Comparison of ENCODE assay signal across 9 cellular contexts in genomic region chr17:80426671-80427326, GRCh38. TPM values are rescaled to one million over a fixed set of nuclear protein-coding genes. Genes with fewer than 3 reads are reported as not detected.
DNase-seq lines count a peak whose midpoint lies in the region; ATAC-seq, FAIRE-seq and TF ChIP-seq lines count a peak whose summit lies in the region.
"Had no signal": no experiment of that assay in that cellular context is flagged by ENCODE, and none has a peak within 500 bp of the region (broad histone marks: within the 10 kb centered on the region; RNA-seq: fewer than 3 reads in every experiment).

No MANE protein-coding gene starts in this region.

- H3K27me3 ChIP-seq in HCT116 (ENCODE audit: insufficient read depth, low read length) (no peaks in the 10 kb centered on the region), breast epithelium (no peaks in the 10 kb centered on the region), keratinocyte (ENCODE audit: control insufficient read depth, extremely low read depth, insufficient read depth, low read length) (no peaks in the 10 kb centered on the region)

- no peaks in the 10 kb centered on the region for H3K36me3 ChIP-seq in HCT116 (ENCODE audit: control insufficient read depth in 1 of 2, insufficient read depth in 2 of 2, low read length in 2 of 2)
- no peaks in the 10 kb centered on the region for H3K36me3 ChIP-seq in breast epithelium
- peaks cover 0 to 3% of the 10 kb centered on the region in 2 experiments for H3K36me3 ChIP-seq in keratinocyte (ENCODE audit: control insufficient read depth in 2 of 2, extremely low read depth in 1 of 2, insufficient read depth in 2 of 2, low read length in 2 of 2)

- no peaks in the 10 kb centered on the region for H3K9me1 ChIP-seq in keratinocyte (ENCODE audit: control insufficient read depth, extremely low read depth, insufficient read depth, low read length)

- H2AFZ ChIP-seq in HCT116 (ENCODE audit: low read depth, low read length, poor library complexity, severe bottlenecking) (no peak overlapping the region), keratinocyte (ENCODE audit: control insufficient read depth, low read length) (no peak overlapping the region)

- H3K9me3 ChIP-seq in HCT116 (ENCODE audit: control insufficient read depth in 1 of 2, insufficient read depth in 1 of 2, low read depth in 1 of 2, low read length in 2 of 2) (no peaks in the 10 kb centered on the region), breast epithelium (no peaks in the 10 kb centered on the region), keratinocyte (ENCODE audit: control insufficient read depth, low read depth, low read length) (no peaks in the 10 kb centered on the region)

- peak; percentile 96 for ATAC-seq in HCT116
- peak; percentile 97 for ATAC-seq in activated B cell treated with CpG ODN at 0.5 μM for 24 hours (ENCODE audit: low read depth)
- ATAC-seq in HG03439 (IDR thresholded peaks at IDR 0.05; ENCODE audit: unreplicated experiment) = no peak

- CTCF ChIA-PET in HCT116 (lab: Charles Lee) = interaction anchor here (0.6 to 2.5 kb wide), 22 partner anchors 9 to 681 kb away, joined by 3 to 35 read pairs (median 3); partner anchors contain the start of genes CHMP6 and ENDOV
- CTCF ChIA-PET in activated B cell treated with CpG ODN at 0.5 μM for 24 hours (lab: Charles Lee) = interaction anchor here (0.6 to 4.3 kb wide), 22 partner anchors 11 to 675 kb away, joined by 3 to 52 read pairs (median 4); no protein-coding TSS in a partner anchor

- H3K4me3 Mint-ChIP-seq in activated B cell treated with CpG ODN at 0.5 μM for 24 hours = no peak overlapping the region
- H3K4me3 Mint-ChIP-seq: activated naive CD4-positive, alpha-beta T cell treated with anti-CD3 and anti-CD28 coated beads, Interleukin-2, amount 50 U/mL, for 24 hours had no signal

- no peaks in the 10 kb centered on the region for H3K9me3 Mint-ChIP-seq in activated B cell treated with CpG ODN at 0.5 μM for 24 hours
- H3K9me3 Mint-ChIP-seq: activated naive CD4-positive, alpha-beta T cell treated with anti-CD3 and anti-CD28 coated beads, Interleukin-2, amount 50 U/mL, for 24 hours had no signal

- no peaks in the 10 kb centered on the region for H3K79me2 ChIP-seq in HCT116 (ENCODE audit: insufficient read depth, low read length)
- H3K79me2 ChIP-seq in keratinocyte (ENCODE audit: control insufficient read depth, insufficient read depth, low read length) = no peaks in the 10 kb centered on the region

- RAD21 ChIA-PET in HCT116 (lab: Charles Lee; ENCODE audit: low non-redundant PET in 1 of 2, low total read pairs in 2 of 2, uncharacterized antibody in 2 of 2, unreplicated experiment in 2 of 2) = interaction anchor here (0.5 to 1.5 kb wide), 11 partner anchors 11 to 558 kb away, joined by 3 to 6 read pairs (median 3); no protein-coding TSS in a partner anchor

- TF ChIP-seq CTCF in HCT116 (IDR thresholded peaks at IDR 0.05 in 2 of 3, conservative IDR thresholded peaks at IDR 0.05 in 1 of 3; ENCODE audit: borderline replicate concordance in 1 of 3, insufficient read depth in 1 of 3, low read depth in 2 of 3, low read length in 2 of 3) = peak; percentile 98 to 99 (median 99)
- peak; percentile 79 for TF ChIP-seq CTCF in activated B cell treated with CpG ODN at 0.5 μM for 24 hours (IDR thresholded peaks at IDR 0.05)
- TF ChIP-seq CTCF in breast epithelium (IDR thresholded peaks at IDR 0.05) = peak; percentile 85 to 96 (median 95)
- peak; percentile 85 to 98 (median 97) for TF ChIP-seq CTCF in keratinocyte (optimal IDR thresholded peaks at IDR 0.05 in 1 of 3, IDR thresholded peaks at IDR 0.05 in 1 of 3, conservative IDR thresholded peaks at IDR 0.05 in 1 of 3; ENCODE audit: extremely low read depth in 1 of 3, insufficient read depth in 2 of 3, low read length in 3 of 3)

- no peak for FAIRE-seq in keratinocyte (lab: Jason Lieb, UNC)

- POLR2A ChIA-PET in HCT116 (lab: Charles Lee) = interaction anchor here (0.6 kb wide), 1 partner anchor 555 kb away, joined by 3 read pairs; no protein-coding TSS in a partner anchor
- POLR2A ChIA-PET in activated B cell treated with CpG ODN at 0.5 μM for 24 hours (lab: Charles Lee) = interaction anchor here (0.6 to 1.5 kb wide), 2 partner anchors 28 to 559 kb away, joined by 6 to 9 read pairs; no protein-coding TSS in a partner anchor

- H3K27ac ChIP-seq in HCT116 (ENCODE audit: low read depth, low read length) (no peak overlapping the region), breast epithelium (no peak overlapping the region), keratinocyte (ENCODE audit: control insufficient read depth, insufficient read depth, low read length) (no peak overlapping the region)

- intact Hi-C loops in HCT116 (cut with micrococcal nuclease) = loop anchor here (1.0 kb wide), 5 partner anchors 149 to 555 kb away; no protein-coding TSS in a partner anchor
- intact Hi-C loops in activated B cell treated with CpG ODN at 0.5 μM for 24 hours (cut with micrococcal nuclease) = loop anchor here (1.0 to 5.0 kb wide), 7 partner anchors 78 to 597 kb away; no protein-coding TSS in a partner anchor
- intact Hi-C loops in breast epithelium (cut with DNase I; ENCODE audit: low total_unique reads) = loop anchor here (10.0 kb wide), 1 partner anchor 558 kb away; no protein-coding TSS in a partner anchor

- no TSS peak for BruUV-seq in HCT116 (replicated peaks; lab: Mats Ljungman, UMichigan)

- H3K4me1 ChIP-seq in HCT116 (ENCODE audit: control insufficient read depth in 1 of 2, insufficient read depth in 2 of 2, low read length in 2 of 2) (no peaks in the 10 kb centered on the region), breast epithelium (no peaks in the 10 kb centered on the region), keratinocyte (ENCODE audit: control insufficient read depth, extremely low read depth, insufficient read depth, low read length) (no peaks in the 10 kb centered on the region)

- H3K27me3 Mint-ChIP-seq in activated B cell treated with CpG ODN at 0.5 μM for 24 hours = no peaks in the 10 kb centered on the region
- H3K27me3 Mint-ChIP-seq: activated naive CD4-positive, alpha-beta T cell treated with anti-CD3 and anti-CD28 coated beads, Interleukin-2, amount 50 U/mL, for 24 hours had no signal

- no peaks in the 10 kb centered on the region for H3K36me3 Mint-ChIP-seq in activated B cell treated with CpG ODN at 0.5 μM for 24 hours (ENCODE audit: low read depth)
- H3K36me3 Mint-ChIP-seq: activated naive CD4-positive, alpha-beta T cell treated with anti-CD3 and anti-CD28 coated beads, Interleukin-2, amount 50 U/mL, for 24 hours had no signal

- H3K4me2 ChIP-seq in HCT116 (ENCODE audit: low read length) (no peak overlapping the region), keratinocyte (ENCODE audit: control insufficient read depth, extremely low read depth, insufficient read depth, low read depth, low read length) (no peak overlapping the region)

- dilution Hi-C loops in keratinocyte (cut with MboI; ENCODE audit: extremely low pct_ligation_motif_present, low sequenced_read_pairs) = no loop called here

- TF ChIP-seq RAD21 in HCT116 (IDR thresholded peaks at IDR 0.05; ENCODE audit: low read depth) = peak; percentile 99

- no peaks in the 10 kb centered on the region for H3K9me2 ChIP-seq in HCT116 (ENCODE audit: insufficient read depth)

- H3K9ac ChIP-seq in HCT116 (ENCODE audit: low read length) (no peak overlapping the region), keratinocyte (ENCODE audit: control insufficient read depth, extremely low read depth, insufficient read depth, low read length) (no peak overlapping the region)

- H3K4me1 Mint-ChIP-seq in activated B cell treated with CpG ODN at 0.5 μM for 24 hours = peaks cover 29% of the 10 kb centered on the region

- H4K20me1 ChIP-seq in HCT116 (ENCODE audit: insufficient read depth) (no peaks in the 10 kb centered on the region), keratinocyte (ENCODE audit: control insufficient read depth, extremely low read depth, insufficient read depth, low read length) (no peaks in the 10 kb centered on the region)

- H3K4me3 ChIP-seq in HCT116 (replicated peaks in 1 of 2; ENCODE audit: low read depth in 1 of 2, low read length in 2 of 2) (no peak overlapping the region), breast epithelium (no peak overlapping the region), keratinocyte (ENCODE audit: control insufficient read depth in 2 of 3, extremely low read depth in 1 of 3, insufficient read depth in 2 of 3, low read depth in 1 of 3, low read length in 3 of 3) (no peak overlapping the region)

- TF ChIP-seq POLR2A in HCT116 (IDR thresholded peaks at IDR 0.05; ENCODE audit: borderline replicate concordance, extremely low read depth, insufficient read depth, insufficient read length) (no peak), breast epithelium (IDR thresholded peaks at IDR 0.05) (no peak)

- no peak overlapping the region for H3K27ac Mint-ChIP-seq in activated B cell treated with CpG ODN at 0.5 μM for 24 hours
- H3K27ac Mint-ChIP-seq: activated naive CD4-positive, alpha-beta T cell treated with anti-CD3 and anti-CD28 coated beads, Interleukin-2, amount 50 U/mL, for 24 hours had no signal

- DNase-seq in Caki2 (ENCODE audit: low read depth) (peak; percentile 58), HCT116 (ENCODE audit: low read depth, low spot score) (peak; percentile 29), NCI-H2171 (lab: John Stamatoyannopoulos, UW) (peak; percentile 78), activated B cell treated with CpG ODN at 0.5 μM for 24 hours (peak; percentile 87), breast epithelium (ENCODE audit: low spot score in 2 of 2) (peak; percentile 37 to 74), keratinocyte (ENCODE audit: low read depth, low spot score) (no peak)
- DNase-seq in stimulated activated CD4-positive, alpha-beta T cell treated with anti-CD3 and anti-CD28 coated beads, Interleukin-1b, Interleukin-23, amount 100 ng/mL, for 48 hours = peak; percentile 86

- in situ Hi-C loops in Caki2 (cut with HindIII; ENCODE audit: low pct_unique_long_range_greater_than_20kb, low sequenced_read_pairs) = no loop called here

RNA-seq across cellular contexts. Expression of gene ENDOV, which starts 11.8 kb away (rescaled TPM):
- total RNA-seq in Caki2 (2014; rRNA removed; shearing (Covaris generic); ENCODE audit: low replicate concordance) = 31.7 and 47.6 TPM in 2 replicates
- 45.6 TPM for total RNA-seq in HCT116 (2021; ENCODE audit: unreplicated experiment)
- 38.0 and 42.4 TPM in 2 replicates for polyA plus RNA-seq in HCT116 (2012)
- 26.8 and 28.1 TPM in 2 replicates for total RNA-seq in activated B cell treated with CpG ODN at 0.5 μM for 24 hours
- total RNA-seq in breast epithelium = 10 to 100 TPM; 13.8 to 17.0 (median 16.7) TPM
- 10.9 to 18.3 TPM (median 13.1 TPM) in 3 replicates for polyA plus RNA-seq in keratinocyte
- polyA plus RNA-seq in keratinocyte (2011; ENCODE audit: low read depth) = 6.7 TPM
- polyA plus RNA-seq in keratinocyte (2011; cell fraction: cytosol; rRNA removed) = 7.8 and 17.9 TPM in 2 replicates
- 25.5 and 33.3 TPM in 2 replicates for polyA plus RNA-seq in keratinocyte (2011; cell fraction: nucleus; rRNA removed)
- 14.6 and 20.3 TPM in 2 replicates for polyA plus RNA-seq in keratinocyte (2012; ENCODE audit: low replicate concordance)
- polyA minus RNA-seq in keratinocyte = 7.5 to 23.1 TPM (median 13.4 TPM) in 3 replicates
- 16.5 TPM for polyA minus RNA-seq in keratinocyte (2011; cell fraction: cytosol; rRNA and poly(A)+ RNA removed)
- 10.2 and 18.8 TPM in 2 replicates for polyA minus RNA-seq in keratinocyte (2011; cell fraction: nucleus; rRNA and poly(A)+ RNA removed)

RNA-seq across cellular contexts. Expression of gene NPTX1, which starts 49.6 kb away (rescaled TPM):
- total RNA-seq in Caki2 (2014; rRNA removed; shearing (Covaris generic); ENCODE audit: low replicate concordance) = not detected in 2 replicates
- total RNA-seq in HCT116 (2021; ENCODE audit: unreplicated experiment) (0.15 TPM), activated B cell treated with CpG ODN at 0.5 μM for 24 hours (0.20 and 0.22 TPM in 2 replicates), breast epithelium (under 1 TPM; under 0.01 to 0.32 (median 0.29) TPM)
- polyA plus RNA-seq in HCT116 (2012) = not detected in 2 replicates
- 0.01 to 0.03 TPM (median 0.02 TPM) in 3 replicates for polyA plus RNA-seq in keratinocyte
- not detected for polyA plus RNA-seq in keratinocyte (2011; ENCODE audit: low read depth)
- polyA plus RNA-seq in keratinocyte (2011; cell fraction: cytosol; rRNA removed) = not detected in 2 replicates
- polyA plus RNA-seq in keratinocyte (2011; cell fraction: nucleus; rRNA removed) = 0.01 and 0.04 TPM in 2 replicates
- polyA plus RNA-seq in keratinocyte (2012; ENCODE audit: low replicate concordance) = 0.08 and 0.13 TPM in 2 replicates
- 0.26 TPM in 1 of 3 replicates, not detected in the others for polyA minus RNA-seq in keratinocyte
- 0.58 TPM for polyA minus RNA-seq in keratinocyte (2011; cell fraction: cytosol; rRNA and poly(A)+ RNA removed)
- not detected in 2 replicates for polyA minus RNA-seq in keratinocyte (2011; cell fraction: nucleus; rRNA and poly(A)+ RNA removed)
